In the genomic region with DNA sequence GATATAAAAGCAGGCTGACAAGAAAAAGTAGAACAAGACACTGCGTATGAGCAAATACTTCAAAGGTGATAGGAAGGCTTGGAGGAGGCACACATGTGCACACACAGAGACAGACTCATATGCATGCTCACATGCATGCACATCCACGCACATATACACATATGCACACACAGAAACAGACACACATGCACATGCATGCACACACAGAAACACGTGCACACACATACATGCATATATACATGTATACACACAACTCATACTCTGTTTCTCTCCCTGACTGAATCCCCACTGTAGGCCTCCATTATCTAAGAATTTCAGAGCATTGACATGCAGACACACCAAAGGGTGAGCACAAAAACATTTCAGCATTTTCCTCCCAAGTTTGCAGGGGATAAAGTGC, we compare ENCODE assay signal across 11 cellular contexts. TPM values are rescaled to one million over a fixed set of nuclear protein-coding genes. Genes with fewer than 3 reads are reported as not detected.
"Had no signal": no experiment of that assay in that cellular context is flagged by ENCODE, and none has a peak within 500 bp of the region (broad histone marks: within the 10 kb centered on the region; RNA-seq: fewer than 3 reads in every experiment).

No MANE protein-coding gene starts in this region.

- ATAC-seq: GM23338 had no signal

- H3K4me3 Mint-ChIP-seq: GM23338, H9, HFFc6, IgD-negative memory B cell had no signal

- H3K9ac ChIP-seq: KMS-11 had no signal

- H3K4me2 ChIP-seq: GM23338, KMS-11 had no signal

- H3K27me3 Mint-ChIP-seq: IgD-negative memory B cell had no signal

- H3K27ac Mint-ChIP-seq: GM23338, H9, HFFc6, IgD-negative memory B cell had no signal

- H2AFZ ChIP-seq: GM23338 had no signal

- H3K9me3 Mint-ChIP-seq: GM23338, H9, HFFc6, IgD-negative memory B cell had no signal

- H3K4me3 ChIP-seq: GM23338 had no signal

- DNase-seq: H9, HCEC 1CT, HFFc6, KBM-7 had no signal

- FAIRE-seq: H1, H54 had no signal

- H3K4me1 Mint-ChIP-seq: IgD-negative memory B cell had no signal

- H3K27ac ChIP-seq: HL-60, KMS-11 had no signal

RNA-seq across cellular contexts. Expression of a gene that starts 43.7 kb away (rescaled TPM):
- total RNA-seq: GM23338, H1, H9, HFFc6, HT1080 had no signal
